Comparison of ENCODE assay signal across 9 cellular contexts in the genomic region with DNA sequence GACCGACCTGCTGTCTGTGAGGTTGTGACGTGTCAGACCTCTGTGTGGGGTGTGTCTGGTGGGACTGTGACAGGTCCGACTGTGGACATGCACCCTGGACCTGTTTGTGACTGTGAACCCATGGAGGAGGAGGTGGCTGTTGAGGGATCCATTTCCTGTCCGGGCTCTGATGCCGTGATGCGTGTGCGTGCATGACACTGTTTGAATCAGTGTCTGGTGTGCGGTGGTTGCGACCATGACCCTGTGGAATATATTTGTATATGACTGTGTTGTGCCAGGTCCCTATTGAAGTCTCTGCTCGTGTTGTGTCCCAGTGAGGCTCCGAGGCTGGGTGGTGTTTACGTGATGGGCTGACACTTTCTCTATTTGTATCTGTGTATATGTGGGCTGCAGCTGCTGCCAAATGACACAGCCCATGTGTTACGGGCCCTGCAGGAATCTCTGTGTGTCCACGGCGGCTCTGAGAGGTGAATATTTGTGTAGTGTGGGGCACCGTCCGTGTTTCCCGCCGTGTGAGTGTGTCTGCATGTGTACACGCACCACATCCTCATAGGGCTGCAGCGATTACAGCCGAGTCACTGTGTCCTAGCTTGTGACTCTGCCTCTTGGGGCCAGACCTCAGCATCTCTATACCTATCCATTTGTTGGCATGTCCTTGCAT. TPM values are rescaled to one million over a fixed set of nuclear protein-coding genes. Genes with fewer than 3 reads are reported as not detected.
DNase-seq lines count a peak whose midpoint lies in the region; FAIRE-seq and TF ChIP-seq lines count a peak whose summit lies in the region.
"Had no signal": no experiment of that assay in that cellular context is flagged by ENCODE, and none has a peak within 500 bp of the region (broad histone marks: within the 10 kb centered on the region; RNA-seq: fewer than 3 reads in every experiment).

No MANE protein-coding gene starts in this region.

- peak; percentile 58 for DNase-seq in activated CD4-positive, alpha-beta T cell treated with anti-CD3 and anti-CD28 coated beads, Interleukin-2, amount 10 ng/mL, durations not matched to agents 7 days and 5 days
- DNase-seq in activated CD4-positive, alpha-beta T cell treated with anti-CD3 and anti-CD28 coated beads for 1 hour = no peak
- no peak for DNase-seq in breast epithelium (ENCODE audit: low spot score in 2 of 2)
- DNase-seq in nephron progenitor cell = no peak
- DNase-seq in D721Med (ENCODE audit: insufficient read length, low spot score) = no peak
- DNase-seq in ovary = no peak
- DNase-seq in SHP77 (lab: John Stamatoyannopoulos, UW) = no peak
- DNase-seq: DND-41 had no signal

- H3K27ac ChIP-seq in breast epithelium = peak overlapping the region; percentile 81 to 87
- H3K27ac ChIP-seq in ovary = no peak overlapping the region

- WGBS in ovary, 3 donors = 71 to 80% (median 80%) methylated on average over 22 of the region's 22 CpGs

- intact Hi-C loops in breast epithelium (cut with DNase I; ENCODE audit: low total_unique reads) (no loop called here), ovary (cut with DNase I) (loop anchor here in 1 of 4 donors (10.0 kb wide), 1 partner anchor 107 kb away; a partner anchor contains a TSS)

- H3K9me3 ChIP-seq in breast epithelium (no peaks in the 10 kb centered on the region), ovary (no peaks in the 10 kb centered on the region)

- POLR2A ChIA-PET in activated CD4-positive, alpha-beta T cell treated with anti-CD3 and anti-CD28 coated beads, Interleukin-2, amount 10 ng/mL, durations not matched to agents 7 days and 5 days (lab: Charles Lee) = interaction anchor here (0.7 kb wide), 1 partner anchor 11 kb away, joined by 5 read pairs; no protein-coding TSS in a partner anchor

- H3K4me3 ChIP-seq in breast epithelium (peak overlapping the region in 2 of 3 donors; percentile 51 to 59), ovary (no peak overlapping the region)

- no peak for TF ChIP-seq EP300 in ovary (IDR thresholded peaks at IDR 0.05)

- TF ChIP-seq CTCF in breast epithelium (IDR thresholded peaks at IDR 0.05) (no peak), nephron progenitor cell (IDR thresholded peaks at IDR 0.05) (no peak), D721Med (IDR thresholded peaks at IDR 0.05; ENCODE audit: insufficient read depth, missing control alignments) (no peak), ovary (IDR thresholded peaks at IDR 0.05) (no peak)

- H3K27ac Mint-ChIP-seq in activated CD4-positive, alpha-beta T cell treated with anti-CD3 and anti-CD28 coated beads, Interleukin-2, amount 10 ng/mL, durations not matched to agents 7 days and 5 days = peak overlapping the region; percentile 93
- peak overlapping the region; percentile 85 to 98 (median 95) for H3K27ac Mint-ChIP-seq in IgD-negative memory B cell
- H3K27ac Mint-ChIP-seq in nephron progenitor cell = peak overlapping the region; percentile 73

- H3K27me3 Mint-ChIP-seq in activated CD4-positive, alpha-beta T cell treated with anti-CD3 and anti-CD28 coated beads, Interleukin-2, amount 10 ng/mL, durations not matched to agents 7 days and 5 days = no peaks in the 10 kb centered on the region
- H3K27me3 Mint-ChIP-seq in IgD-negative memory B cell (peaks cover 3% of the 10 kb centered on the region), nephron progenitor cell (ENCODE audit: low read depth, poor library complexity) (peaks cover 4% of the 10 kb centered on the region)

- CTCF ChIA-PET in activated CD4-positive, alpha-beta T cell treated with anti-CD3 and anti-CD28 coated beads, Interleukin-2, amount 10 ng/mL, durations not matched to agents 7 days and 5 days (lab: Charles Lee) = interaction anchor here (0.9 to 1.5 kb wide), 7 partner anchors 8 to 124 kb away, joined by 3 to 7 read pairs (median 3); no protein-coding TSS in a partner anchor

- peaks cover 10 to 11% of the 10 kb centered on the region in 2 donors for H3K4me1 ChIP-seq in breast epithelium
- peaks cover 21% of the 10 kb centered on the region for H3K4me1 ChIP-seq in ovary (ENCODE audit: insufficient read depth)

- no peak for FAIRE-seq in D721Med (lab: Jason Lieb, UNC)

- peaks cover 53% of the 10 kb centered on the region for H3K36me3 Mint-ChIP-seq in activated CD4-positive, alpha-beta T cell treated with anti-CD3 and anti-CD28 coated beads, Interleukin-2, amount 10 ng/mL, durations not matched to agents 7 days and 5 days (ENCODE audit: low read depth)
- peaks cover 2% of the 10 kb centered on the region for H3K36me3 Mint-ChIP-seq in IgD-negative memory B cell
- peaks cover 27% of the 10 kb centered on the region for H3K36me3 Mint-ChIP-seq in nephron progenitor cell (ENCODE audit: low read depth)

- H3K4me3 Mint-ChIP-seq in activated CD4-positive, alpha-beta T cell treated with anti-CD3 and anti-CD28 coated beads, Interleukin-2, amount 10 ng/mL, durations not matched to agents 7 days and 5 days = peak overlapping the region; percentile 72
- H3K4me3 Mint-ChIP-seq in IgD-negative memory B cell = peak overlapping the region; percentile 81 to 93 (median 88)
- peak overlapping the region; percentile 26 for H3K4me3 Mint-ChIP-seq in nephron progenitor cell

- no peak for TF ChIP-seq POLR2A in breast epithelium (IDR thresholded peaks at IDR 0.05)
- no peak for TF ChIP-seq POLR2A in ovary (IDR thresholded peaks at IDR 0.05)

- H3K9me3 Mint-ChIP-seq in activated CD4-positive, alpha-beta T cell treated with anti-CD3 and anti-CD28 coated beads, Interleukin-2, amount 10 ng/mL, durations not matched to agents 7 days and 5 days = no peaks in the 10 kb centered on the region
- no peaks in the 10 kb centered on the region for H3K9me3 Mint-ChIP-seq in IgD-negative memory B cell
- no peaks in the 10 kb centered on the region for H3K9me3 Mint-ChIP-seq in nephron progenitor cell

- no peaks in the 10 kb centered on the region for H3K27me3 ChIP-seq in breast epithelium
- no peaks in the 10 kb centered on the region for H3K27me3 ChIP-seq in ovary

- H3K36me3 ChIP-seq in breast epithelium = no peaks in the 10 kb centered on the region
- no peaks in the 10 kb centered on the region for H3K36me3 ChIP-seq in ovary

- H3K4me1 Mint-ChIP-seq in activated CD4-positive, alpha-beta T cell treated with anti-CD3 and anti-CD28 coated beads, Interleukin-2, amount 10 ng/mL, durations not matched to agents 7 days and 5 days = peaks cover 66% of the 10 kb centered on the region
- H3K4me1 Mint-ChIP-seq in IgD-negative memory B cell (peaks cover 41 to 49% (median 45%) of the 10 kb centered on the region in 3 donors), nephron progenitor cell (peaks cover 71% of the 10 kb centered on the region)

RNA-seq across cellular contexts. Expression of a gene that starts 18.3 kb away (rescaled TPM):
- 10 to 100 TPM; 50.4 to 51.7 TPM for total RNA-seq in activated CD4-positive, alpha-beta T cell treated with anti-CD3 and anti-CD28 coated beads, Interleukin-2, amount 10 ng/mL, durations not matched to agents 7 days and 5 days
- polyA plus RNA-seq in IgD-negative memory B cell (34.5 TPM), ovary (10 to 100 TPM; 17.4 to 23.6 TPM)
- total RNA-seq in breast epithelium (10 to 100 TPM; 15.4 to 15.7 (median 15.4) TPM), ovary (10 to 100 TPM; 12.8 to 46.1 (median 32.1) TPM)

RNA-seq across cellular contexts. Expression of a gene that starts 25.4 kb away (rescaled TPM):
- 100 to 1,000 TPM; 194 TPM for total RNA-seq in activated CD4-positive, alpha-beta T cell treated with anti-CD3 and anti-CD28 coated beads, Interleukin-2, amount 10 ng/mL, durations not matched to agents 7 days and 5 days
- 49.3 TPM for polyA plus RNA-seq in IgD-negative memory B cell
- total RNA-seq in breast epithelium = 10 to 100 TPM; 12.0 to 21.4 (median 13.4) TPM
- total RNA-seq in ovary = 10 to 100 TPM in 6 of 7 donors, 1 to 10 TPM in 1; 9.1 to 31.8 (median 22.1) TPM
- 10 to 100 TPM; 14.2 to 18.1 TPM for polyA plus RNA-seq in ovary

RNA-seq across cellular contexts. Expression of a gene that starts 35.7 kb away (rescaled TPM):
- total RNA-seq in activated CD4-positive, alpha-beta T cell treated with anti-CD3 and anti-CD28 coated beads, Interleukin-2, amount 10 ng/mL, durations not matched to agents 7 days and 5 days = 10 to 100 TPM; 11.6 to 11.7 TPM
- polyA plus RNA-seq in IgD-negative memory B cell (10.5 TPM), ovary (1 to 10 TPM in 1 of 2 donors, under 1 TPM in 1; 0.83 to 7.2 TPM)
- total RNA-seq in breast epithelium (1 to 10 TPM; 4.0 to 7.3 (median 4.3) TPM), ovary (1 to 10 TPM; 2.6 to 6.5 (median 4.7) TPM)

RNA-seq across cellular contexts. Expression of a gene that starts 48.0 kb away (rescaled TPM):
- 1 to 10 TPM; 5.4 to 5.6 TPM for total RNA-seq in activated CD4-positive, alpha-beta T cell treated with anti-CD3 and anti-CD28 coated beads, Interleukin-2, amount 10 ng/mL, durations not matched to agents 7 days and 5 days
- polyA plus RNA-seq in IgD-negative memory B cell (1.8 TPM), ovary (10 to 100 TPM in 1 of 2 donors, 1 to 10 TPM in 1; 6.2 to 16.1 TPM)
- total RNA-seq in breast epithelium (10 to 100 TPM; 15.7 to 29.2 (median 17.0) TPM), ovary (10 to 100 TPM in 3 of 7 donors, 1 to 10 TPM in 4; 6.5 to 22.3 (median 9.9) TPM)

Comparison
In these comparisons a context has a peak if more than half of its experiments do, and no peak if none do; other contexts are left out.
1. H3K4me3 Mint-ChIP-seq: peak in every context shown above with its lines; median percentile 88 in IgD-negative memory B cell; 72 in activated CD4-positive, alpha-beta T cell treated with anti-CD3 and anti-CD28 coated beads, Interleukin-2, amount 10 ng/mL, durations not matched to agents 7 days and 5 days; 26 in nephron progenitor cell.
2. H3K27ac ChIP-seq: peak in breast epithelium (2 of 2); none in ovary (0 of 2).
3. RNA of a gene that starts 25.4 kb away (total RNA-seq): 194 TPM in activated CD4-positive, alpha-beta T cell treated with anti-CD3 and anti-CD28 coated beads, Interleukin-2, amount 10 ng/mL, durations not matched to agents 7 days and 5 days; 9.1 to 31.8 TPM in ovary and 12.0 to 21.4 TPM in breast epithelium; every median in the first group is over 4 times any median in the second.
4. Peak in every context shown above with its lines, with median percentiles within 50 percentile points of each other: H3K27ac Mint-ChIP-seq.